Comparison of ENCODE assay signal across 1 cellular context in the genomic region with DNA sequence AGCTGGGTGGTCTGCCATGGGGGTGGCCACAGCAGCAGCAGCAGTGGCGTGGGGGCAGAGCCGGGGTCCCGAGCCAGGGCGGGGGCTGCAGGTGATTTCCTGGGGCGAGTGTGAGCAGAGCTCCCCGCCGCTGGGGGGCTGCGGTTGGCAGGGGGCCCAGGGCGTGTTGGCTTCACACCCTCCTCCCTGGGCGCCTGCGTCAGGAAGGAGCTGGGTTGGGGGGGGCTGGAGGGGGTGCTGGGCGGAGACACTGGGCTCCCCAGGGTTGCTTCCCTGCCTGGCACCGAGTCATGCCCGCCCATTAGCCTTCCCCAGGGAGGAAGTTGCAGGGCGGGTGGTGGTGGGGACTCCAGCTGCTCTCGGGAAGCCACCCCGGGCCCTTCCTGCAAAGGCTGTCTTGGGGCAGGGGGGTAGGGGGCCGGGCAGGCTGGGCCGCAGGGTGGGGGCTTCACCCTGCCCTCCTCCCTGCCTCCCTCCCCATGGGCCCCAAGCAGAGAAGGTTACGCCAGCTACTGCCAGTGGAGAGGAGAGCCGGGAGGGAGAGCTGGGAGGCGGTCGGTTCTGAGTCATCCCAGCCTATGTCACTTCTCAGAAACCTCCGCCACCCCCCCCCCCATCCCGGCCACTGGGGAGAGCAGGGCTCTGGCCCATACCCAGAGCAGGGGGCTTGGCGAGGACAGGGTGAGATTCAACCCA.
TF ChIP-seq lines count a peak whose summit lies in the region.

No MANE protein-coding gene starts in this region.

TF ChIP-seq in HepG2, 621 proteins besides CTCF, POLR2A, EP300 and RAD21 (continued from another document and continues in another):
- TF ChIP-seq, protein P1, sequence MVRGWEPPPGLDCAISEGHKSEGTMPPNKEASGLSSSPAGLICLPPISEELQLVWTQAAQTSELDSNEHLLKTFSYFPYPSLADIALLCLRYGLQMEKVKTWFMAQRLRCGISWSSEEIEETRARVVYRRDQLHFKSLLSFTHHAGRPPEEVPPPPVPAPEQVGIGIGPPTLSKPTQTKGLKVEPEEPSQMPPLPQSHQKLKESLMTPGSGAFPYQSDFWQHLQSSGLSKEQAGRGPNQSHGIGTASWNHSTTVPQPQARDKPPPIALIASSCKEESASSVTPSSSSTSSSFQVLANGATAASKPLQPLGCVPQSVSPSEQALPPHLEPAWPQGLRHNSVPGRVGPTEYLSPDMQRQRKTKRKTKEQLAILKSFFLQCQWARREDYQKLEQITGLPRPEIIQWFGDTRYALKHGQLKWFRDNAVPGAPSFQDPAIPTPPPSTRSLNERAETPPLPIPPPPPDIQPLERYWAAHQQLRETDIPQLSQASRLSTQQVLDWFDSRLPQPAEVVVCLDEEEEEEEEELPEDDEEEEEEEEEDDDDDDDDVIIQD (CRISPR knock-in tag; IDR thresholded peaks at IDR 0.05; ENCODE audit: low read depth) = no peak
- no peak for TF ChIP-seq ARNTL (CRISPR knock-in tag; IDR thresholded peaks at IDR 0.05)
- TF ChIP-seq SRSF9 (IDR thresholded peaks at IDR 0.05; ENCODE audit: borderline replicate concordance, insufficient read depth, low read depth, low read length, poor library complexity, severe bottlenecking) = no peak
- no peak for TF ChIP-seq NPAS2 (CRISPR knock-in tag; IDR thresholded peaks at IDR 0.05; ENCODE audit: borderline replicate concordance)
- TF ChIP-seq CHD4 (IDR thresholded peaks at IDR 0.05; ENCODE audit: borderline replicate concordance, low read length) = no peak
- no peak for TF ChIP-seq MIER2 (CRISPR knock-in tag; IDR thresholded peaks at IDR 0.05)
- TF ChIP-seq HNF1B (CRISPR knock-in tag; IDR thresholded peaks at IDR 0.05) = no peak
- TF ChIP-seq SIN3A (IDR thresholded peaks at IDR 0.05; ENCODE audit: borderline replicate concordance, low read depth, low read length) = peak; percentile 35; the same call in 1 of the 2 replicates
- no peak for TF ChIP-seq SP5 (CRISPR knock-in tag; IDR thresholded peaks at IDR 0.05; ENCODE audit: borderline replicate concordance, low read depth)
- TF ChIP-seq TBX2 (CRISPR knock-in tag; IDR thresholded peaks at IDR 0.05; ENCODE audit: borderline replicate concordance) = no peak
- no peak for TF ChIP-seq ZNF431 (CRISPR knock-in tag; IDR thresholded peaks at IDR 0.05; ENCODE audit: borderline replicate concordance, low read depth)
- no peak for TF ChIP-seq ZNF703 (CRISPR knock-in tag; IDR thresholded peaks at IDR 0.05; ENCODE audit: borderline replicate concordance)
- TF ChIP-seq AHDC1 (CRISPR knock-in tag; IDR thresholded peaks at IDR 0.05; ENCODE audit: borderline replicate concordance) = no peak
- TF ChIP-seq ZNF768 (CRISPR knock-in tag; IDR thresholded peaks at IDR 0.05) = no peak
- TF ChIP-seq PATZ1 (CRISPR knock-in tag; IDR thresholded peaks at IDR 0.05) = peak; percentile 75
- TF ChIP-seq NCOA5 (CRISPR knock-in tag; IDR thresholded peaks at IDR 0.05) = no peak
- no peak for TF ChIP-seq YY1 (IDR thresholded peaks at IDR 0.05; ENCODE audit: insufficient read depth, insufficient replicate concordance, low read depth, low read length)
- no peak for TF ChIP-seq SIX4 (CRISPR knock-in tag; IDR thresholded peaks at IDR 0.05)
- TF ChIP-seq ZFP36L2 (CRISPR knock-in tag; IDR thresholded peaks at IDR 0.05) = no peak
- TF ChIP-seq ZFY (CRISPR knock-in tag; IDR thresholded peaks at IDR 0.05) = no peak; the same call in 1 of the 2 replicates
- TF ChIP-seq ZNF878 (CRISPR knock-in tag; IDR thresholded peaks at IDR 0.05) = no peak
- no peak for TF ChIP-seq EZH2 (conservative IDR thresholded peaks at IDR 0.05; ENCODE audit: low read depth, low read length)
- no peak; the same call in 1 of the 2 replicates for TF ChIP-seq ESRRA (CRISPR knock-in tag; IDR thresholded peaks at IDR 0.05; ENCODE audit: low read depth)
- no peak for TF ChIP-seq TCF12 (IDR thresholded peaks at IDR 0.05)
- TF ChIP-seq TCF12 (CRISPR knock-in tag; IDR thresholded peaks at IDR 0.05) = no peak
- no peak for TF ChIP-seq PLRG1 (conservative IDR thresholded peaks at IDR 0.05)
- peak; percentile 13 for TF ChIP-seq SRSF1 (optimal IDR thresholded peaks at IDR 0.05; ENCODE audit: low read depth, low read length)
- no peak for TF ChIP-seq NFE2L2 (IDR thresholded peaks at IDR 0.05; ENCODE audit: low read length)
- no peak for TF ChIP-seq ZBTB37 (CRISPR knock-in tag; IDR thresholded peaks at IDR 0.05)
- no peak for TF ChIP-seq ZMYM4 (CRISPR knock-in tag; IDR thresholded peaks at IDR 0.05)
- no peak for TF ChIP-seq ZBTB34 (CRISPR knock-in tag; IDR thresholded peaks at IDR 0.05)
- TF ChIP-seq MTERF4 (CRISPR knock-in tag; IDR thresholded peaks at IDR 0.05) = no peak
- no peak for TF ChIP-seq ZNF660 (CRISPR knock-in tag; IDR thresholded peaks at IDR 0.05; ENCODE audit: borderline replicate concordance, low read depth)
- TF ChIP-seq, protein P2, sequence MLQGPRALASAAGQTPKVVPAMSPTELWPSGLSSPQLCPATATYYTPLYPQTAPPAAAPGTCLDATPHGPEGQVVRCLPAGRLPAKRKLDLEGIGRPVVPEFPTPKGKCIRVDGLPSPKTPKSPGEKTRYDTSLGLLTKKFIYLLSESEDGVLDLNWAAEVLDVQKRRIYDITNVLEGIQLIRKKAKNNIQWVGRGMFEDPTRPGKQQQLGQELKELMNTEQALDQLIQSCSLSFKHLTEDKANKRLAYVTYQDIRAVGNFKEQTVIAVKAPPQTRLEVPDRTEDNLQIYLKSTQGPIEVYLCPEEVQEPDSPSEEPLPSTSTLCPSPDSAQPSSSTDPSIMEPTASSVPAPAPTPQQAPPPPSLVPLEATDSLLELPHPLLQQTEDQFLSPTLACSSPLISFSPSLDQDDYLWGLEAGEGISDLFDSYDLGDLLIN (CRISPR knock-in tag; IDR thresholded peaks at IDR 0.05; ENCODE audit: borderline replicate concordance) = no peak
- TF ChIP-seq HNF4G (IDR thresholded peaks at IDR 0.05; ENCODE audit: borderline replicate concordance, low read depth, low read length) = no peak
- no peak for TF ChIP-seq HNF4G (CRISPR knock-in tag; IDR thresholded peaks at IDR 0.05; ENCODE audit: borderline replicate concordance, low read depth)
- no peak for TF ChIP-seq SAFB2 (CRISPR knock-in tag; IDR thresholded peaks at IDR 0.05; ENCODE audit: borderline replicate concordance, low read depth)
- 0 out of 2 replicates have a peak, but pooled peaks have one; percentile 58 for TF ChIP-seq TAF1 (CRISPR knock-in tag; IDR thresholded peaks at IDR 0.05)
- TF ChIP-seq GMEB1 (CRISPR knock-in tag; IDR thresholded peaks at IDR 0.05; ENCODE audit: borderline replicate concordance) = no peak
